Comparison of ENCODE assay signal across 8 cellular contexts in the genomic region with DNA sequence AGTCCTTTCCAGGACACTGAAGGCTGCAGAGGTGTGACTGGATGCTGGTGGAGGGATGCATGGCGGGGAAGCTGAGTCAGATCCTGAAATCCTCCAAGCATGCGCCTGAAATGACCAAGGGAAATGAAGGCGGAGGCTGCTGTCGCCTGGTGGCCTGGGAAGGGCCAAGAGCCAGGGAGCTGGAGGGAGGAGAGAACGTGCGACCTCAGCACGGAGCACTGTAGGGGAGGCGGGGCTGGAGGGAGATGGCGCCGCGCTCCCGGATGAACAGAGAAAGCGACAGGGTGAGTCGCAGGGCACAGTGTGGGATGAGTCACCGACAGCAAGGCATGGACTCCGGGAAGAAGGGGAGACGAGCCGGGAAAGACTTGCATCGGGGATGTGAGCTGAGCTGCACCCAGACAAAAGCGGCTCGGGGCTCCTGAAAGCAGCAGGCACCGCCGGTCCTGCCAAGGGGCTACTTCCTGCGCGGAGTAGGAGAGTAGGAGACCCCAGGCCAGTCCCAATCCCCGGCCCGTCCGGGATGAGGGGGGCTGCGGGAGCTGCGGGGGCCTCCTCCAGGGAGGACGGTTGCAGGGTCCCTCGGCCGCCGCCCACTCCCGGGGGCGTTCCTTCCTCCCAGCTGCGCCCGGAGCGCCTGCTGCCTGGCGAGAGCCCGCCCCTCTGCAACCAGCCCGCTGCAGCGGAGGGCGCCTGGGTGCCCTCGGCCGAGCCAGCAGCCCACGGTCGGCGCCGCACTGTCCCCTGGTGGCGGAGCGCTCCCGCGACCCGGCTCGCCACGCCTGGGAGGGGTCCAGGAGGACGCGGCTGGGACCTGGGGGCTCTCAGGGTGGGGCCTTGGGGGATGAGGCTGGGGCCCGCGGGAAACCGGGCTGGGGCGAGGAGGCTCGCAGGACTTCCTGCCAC. TPM values are rescaled to one million over a fixed set of nuclear protein-coding genes. Genes with fewer than 3 reads are reported as not detected.
DNase-seq lines count a peak whose midpoint lies in the region; ATAC-seq and TF ChIP-seq lines count a peak whose summit lies in the region.

No MANE protein-coding gene starts in this region.

- no peaks in the 10 kb centered on the region for H3K9me3 ChIP-seq in Loucy (ENCODE audit: insufficient read depth, low read depth, low read length)
- no peaks in the 10 kb centered on the region for H3K9me3 ChIP-seq in gastroesophageal sphincter

- H3K36me3 Mint-ChIP-seq in activated naive CD4-positive, alpha-beta T cell treated with anti-CD3 and anti-CD28 coated beads, Interleukin-2, amount 10 ng/mL, durations not matched to agents 7 days and 5 days, result peaks cover 6% of the 10 kb centered on the region

- H3K4me3 Mint-ChIP-seq in activated naive CD4-positive, alpha-beta T cell treated with anti-CD3 and anti-CD28 coated beads, Interleukin-2, amount 10 ng/mL, durations not matched to agents 7 days and 5 days, result peak overlapping the region; percentile 90

- CTCF ChIA-PET in activated naive CD4-positive, alpha-beta T cell treated with anti-CD3 and anti-CD28 coated beads, Interleukin-2, amount 10 ng/mL, durations not matched to agents 7 days and 5 days (lab: Charles Lee), result interaction anchor here (0.5 to 5.5 kb wide), 17 partner anchors 34 to 198 kb away, joined by 3 to 39 read pairs (median 5); partner anchors contain the start of gene SERPINB1

- WGBS in gastroesophageal sphincter (ENCODE audit: low coverage in 1 of 2), 2 donors, result 0% methylated on average over 11 to 19 of the region's 64 CpGs

- peaks cover 28% of the 10 kb centered on the region for H3K4me1 ChIP-seq in Loucy (ENCODE audit: insufficient read depth, low read length, poor library complexity, severe bottlenecking)
- peaks cover 0 to 36% (median 23%) of the 10 kb centered on the region in 3 donors for H3K4me1 ChIP-seq in gastroesophageal sphincter

- no peaks in the 10 kb centered on the region for H3K79me2 ChIP-seq in Loucy (ENCODE audit: insufficient read depth, low read length)

- H4K20me1 ChIP-seq in Loucy (ENCODE audit: insufficient read depth, low read length, poor library complexity, severe bottlenecking), result no peaks in the 10 kb centered on the region

- TF ChIP-seq CTCF in Loucy (conservative IDR thresholded peaks at IDR 0.05; ENCODE audit: low read length) (peak; percentile 77), gastroesophageal sphincter (IDR thresholded peaks at IDR 0.05) (peak; percentile 92 to 97 (median 96))

- H3K4me3 ChIP-seq in H7 (ENCODE audit: insufficient read depth, low read depth, low read length) (peak overlapping the region; percentile 81), Loucy (ENCODE audit: low read length, poor library complexity, severe bottlenecking) (peak overlapping the region; percentile 95), gastroesophageal sphincter (peak overlapping the region; percentile 87 to 91)

- TF ChIP-seq POLR2A in gastroesophageal sphincter (IDR thresholded peaks at IDR 0.05), result peak; percentile 39 to 53

- H3F3A ChIP-seq in Loucy (ENCODE audit: low read depth), result peaks cover 6% of the 10 kb centered on the region

- H3K4me1 Mint-ChIP-seq in activated naive CD4-positive, alpha-beta T cell treated with anti-CD3 and anti-CD28 coated beads, Interleukin-2, amount 10 ng/mL, durations not matched to agents 7 days and 5 days, result peaks cover 32% of the 10 kb centered on the region

- peak overlapping the region; percentile 90 to 98 (median 95) for H3K27ac ChIP-seq in gastroesophageal sphincter
- peak overlapping the region; percentile 99 for H3K27ac ChIP-seq in temporal lobe (ENCODE audit: low read depth, low read length)

- H3K36me3 ChIP-seq in H7 (replicated peaks; ENCODE audit: control insufficient read depth, insufficient read depth, low read length), result no peaks in the 10 kb centered on the region
- H3K36me3 ChIP-seq in Loucy (ENCODE audit: insufficient read depth, low read length), result no peaks in the 10 kb centered on the region
- H3K36me3 ChIP-seq in gastroesophageal sphincter, result no peaks in the 10 kb centered on the region

- peak overlapping the region; percentile 99 for H3K4me2 ChIP-seq in Loucy (ENCODE audit: low read depth, low read length, poor library complexity, severe bottlenecking)

- peak overlapping the region; percentile 98 for H3K27ac Mint-ChIP-seq in activated naive CD4-positive, alpha-beta T cell treated with anti-CD3 and anti-CD28 coated beads, Interleukin-2, amount 10 ng/mL, durations not matched to agents 7 days and 5 days

- peak; percentile 82 for ATAC-seq in gastroesophageal sphincter

- H2AFZ ChIP-seq in Loucy (ENCODE audit: low read length), result peak overlapping the region; percentile 99

- no peaks in the 10 kb centered on the region for H3K9me2 ChIP-seq in Loucy (replicated peaks; ENCODE audit: low read depth, low read length)

- H3K27me3 ChIP-seq in H7 (ENCODE audit: control insufficient read depth, insufficient read depth, low read length), result no peaks in the 10 kb centered on the region
- H3K27me3 ChIP-seq in Loucy (ENCODE audit: insufficient read depth, low read length, poor library complexity, severe bottlenecking), result no peaks in the 10 kb centered on the region
- H3K27me3 ChIP-seq in gastroesophageal sphincter, result no peaks in the 10 kb centered on the region

- no peak for TF ChIP-seq EP300 in gastroesophageal sphincter (IDR thresholded peaks at IDR 0.05)

- H3K9ac ChIP-seq in Loucy (ENCODE audit: low read depth, low read length, poor library complexity, severe bottlenecking), result peak overlapping the region; percentile 89

- H3K9me3 Mint-ChIP-seq in activated naive CD4-positive, alpha-beta T cell treated with anti-CD3 and anti-CD28 coated beads, Interleukin-2, amount 10 ng/mL, durations not matched to agents 7 days and 5 days, result no peaks in the 10 kb centered on the region

- H3K27me3 Mint-ChIP-seq in activated naive CD4-positive, alpha-beta T cell treated with anti-CD3 and anti-CD28 coated beads, Interleukin-2, amount 10 ng/mL, durations not matched to agents 7 days and 5 days, result peaks cover 16% of the 10 kb centered on the region

- DNase-seq in ELR (ENCODE audit: low read depth), result peak; percentile 98
- DNase-seq in H7, result peak; percentile 93
- peak; percentile 73 to 81 for DNase-seq in SHP77 (lab: John Stamatoyannopoulos, UW)
- DNase-seq in activated naive CD4-positive, alpha-beta T cell treated with anti-CD3 and anti-CD28 coated beads, Interleukin-2, amount 10 ng/mL, durations not matched to agents 7 days and 5 days, result peak; percentile 84
- peak; percentile 80 for DNase-seq in non-pigmented ciliary epithelial cell (ENCODE audit: low read depth)

RNA-seq across cellular contexts. Expression of gene NQO2, which starts 11.0 kb away (rescaled TPM):
- total RNA-seq in H7 (2014; rRNA removed; shearing (Covaris generic)), result 40.5 and 76.0 TPM in 2 replicates
- 10 to 100 TPM; 15.8 to 32.8 (median 27.2) TPM for total RNA-seq in gastroesophageal sphincter
- total RNA-seq in temporal lobe, result 6.1 TPM

RNA-seq across cellular contexts. Expression of gene SERPINB6, which starts 17.3 kb away (rescaled TPM):
- 26.8 and 34.1 TPM in 2 replicates for total RNA-seq in H7 (2014; rRNA removed; shearing (Covaris generic))
- total RNA-seq in gastroesophageal sphincter (100 to 1,000 TPM; 130 to 154 (median 143) TPM), temporal lobe (14.5 TPM)

Comparison
In these comparisons a context has a peak if more than half of its experiments do, and no peak if none do; other contexts are left out.
1. Peak in every context shown above with its lines: DNase-seq, ATAC-seq, H3K4me3 ChIP-seq and H3K27ac ChIP-seq.